ENCODE assay signal across 19 cellular contexts in the genomic region with DNA sequence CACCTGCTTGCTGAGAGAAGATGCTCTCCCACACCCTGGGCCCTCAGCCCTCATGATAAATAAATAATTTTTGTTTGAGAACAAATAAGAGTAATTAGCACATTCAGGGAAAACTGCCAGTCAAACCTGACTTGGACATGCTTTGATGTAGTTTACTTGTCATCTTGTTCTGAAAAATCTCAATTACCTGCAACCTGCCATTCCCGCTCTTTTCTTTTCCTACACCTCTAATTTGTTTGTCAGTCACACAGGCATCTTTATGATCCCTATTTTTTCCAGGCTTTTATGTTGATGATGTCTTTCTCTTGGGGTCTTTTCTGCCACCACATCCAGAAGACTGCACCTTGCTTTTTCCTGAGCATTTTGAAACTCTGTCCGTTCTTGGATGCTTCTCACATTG. TPM values are rescaled to one million over a fixed set of nuclear protein-coding genes. Genes with fewer than 3 reads are reported as not detected.
DNase-seq lines count a peak whose midpoint lies in the region; FAIRE-seq and TF ChIP-seq lines count a peak whose summit lies in the region.
"Had no signal": no experiment of that assay in that cellular context is flagged by ENCODE, and none has a peak within 500 bp of the region (broad histone marks: within the 10 kb centered on the region; RNA-seq: fewer than 3 reads in every experiment).

No MANE protein-coding gene starts in this region.

- dilution Hi-C loops in mammary epithelial cell (cut with HindIII; ENCODE audit: low sequenced_read_pairs): no loop called here

- H3K4me2 ChIP-seq in mammary epithelial cell (ENCODE audit: insufficient read depth, low read depth, low read length) (no peak overlapping the region), astrocyte (ENCODE audit: low read length) (no peak overlapping the region)

- POLR2A ChIA-PET in MCF 10A (lab: Yijun Ruan, JAX): interaction anchor here (39.3 kb wide), 1 partner anchor 28 kb away, joined by 1604 read pairs; the partner anchor contains the start of gene TGFBI

- no peak overlapping the region for H3K9ac ChIP-seq in mammary epithelial cell (ENCODE audit: insufficient read depth, low read length)
- peak overlapping the region; percentile 64 for H3K9ac ChIP-seq in astrocyte (ENCODE audit: low read length)

- DNase-seq in MCF 10A (ENCODE audit: unreplicated experiment): no peak
- no peak for DNase-seq in mammary epithelial cell
- DNase-seq in astrocyte (ENCODE audit: low read depth): no peak
- DNase-seq in epidermal melanocyte (ENCODE audit: insufficient read length, low spot score): no peak
- no peak for DNase-seq in hippocampal formation (lab: John Stamatoyannopoulos, UW)
- DNase-seq in medulla oblongata (ENCODE audit: extremely low spot score): no peak
- DNase-seq: H7, NCI-H1436, NCI-H2029, NCI-H345, NCI-H524 treated with DMSO at 0.1 percent for 48 hours had no signal

- H3K4me1 Mint-ChIP-seq in MCF 10A (ENCODE audit: insufficient read depth, unreplicated experiment) (peaks cover 36% of the 10 kb centered on the region), astrocyte (ENCODE audit: low read depth, unreplicated experiment) (peaks cover 50% of the 10 kb centered on the region), nephron (peaks cover 79% of the 10 kb centered on the region)

- H4K20me1 ChIP-seq in mammary epithelial cell (ENCODE audit: insufficient read depth, low read length) (no peaks in the 10 kb centered on the region), astrocyte (ENCODE audit: insufficient read depth, low read length) (no peaks in the 10 kb centered on the region)

- no peak for TF ChIP-seq CTCF in MCF 10A (IDR thresholded peaks at IDR 0.05; ENCODE audit: unreplicated experiment)
- TF ChIP-seq CTCF in mammary epithelial cell (conservative IDR thresholded peaks at IDR 0.05 in 1 of 2, IDR thresholded peaks at IDR 0.05 in 1 of 2; ENCODE audit: extremely low read depth in 1 of 2, insufficient read depth in 1 of 2, low read depth in 1 of 2, low read length in 2 of 2): no peak
- TF ChIP-seq CTCF in astrocyte (IDR thresholded peaks at IDR 0.05; ENCODE audit: insufficient read depth, low read depth, low read length): no peak
- no peak for TF ChIP-seq CTCF in nephron (IDR thresholded peaks at IDR 0.05; ENCODE audit: unreplicated experiment in 3 of 3)

- in situ Hi-C loops in mammary epithelial cell (cut with MboI; ENCODE audit: low sequenced_read_pairs in 2 of 2): no loop called here

- intact Hi-C loops in MCF 10A (cut with micrococcal nuclease): no loop called here
- intact Hi-C loops in mammary epithelial cell (cut with micrococcal nuclease): loop anchor here (5.0 kb wide), 1 partner anchor 48 kb away; the partner anchor contains the start of gene LECT2

- H3K36me3 ChIP-seq in mammary epithelial cell (ENCODE audit: insufficient read depth, low read length) (no peaks in the 10 kb centered on the region), astrocyte (ENCODE audit: insufficient read depth, low read length) (no peaks in the 10 kb centered on the region)

- H3K4me1 ChIP-seq in mammary epithelial cell (ENCODE audit: insufficient read depth, low read length) (peaks cover 14% of the 10 kb centered on the region), astrocyte (ENCODE audit: insufficient read depth, low read length) (peaks cover 47% of the 10 kb centered on the region)

- H3K79me2 ChIP-seq in mammary epithelial cell (ENCODE audit: insufficient read depth, low read length) (no peaks in the 10 kb centered on the region), astrocyte (ENCODE audit: insufficient read depth, low read length) (no peaks in the 10 kb centered on the region)

- H3K27me3 Mint-ChIP-seq in MCF 10A (ENCODE audit: insufficient read depth, unreplicated experiment) (no peaks in the 10 kb centered on the region), astrocyte (ENCODE audit: low read depth, unreplicated experiment) (no peaks in the 10 kb centered on the region), nephron (ENCODE audit: low read depth) (peaks cover 11% of the 10 kb centered on the region)

- H3K27ac Mint-ChIP-seq in MCF 10A (ENCODE audit: low read depth, unreplicated experiment): peak overlapping the region; percentile 7
- peak overlapping the region; percentile 93 for H3K27ac Mint-ChIP-seq in astrocyte (ENCODE audit: unreplicated experiment)
- H3K27ac Mint-ChIP-seq in nephron: peak overlapping the region; percentile 92 to 95 (median 94)

- H3K36me3 Mint-ChIP-seq in MCF 10A (ENCODE audit: insufficient read depth, unreplicated experiment) (peaks cover 6% of the 10 kb centered on the region), astrocyte (ENCODE audit: low read depth, unreplicated experiment) (no peaks in the 10 kb centered on the region), nephron (ENCODE audit: low read depth) (no peaks in the 10 kb centered on the region)

- no peaks in the 10 kb centered on the region for H3K27me3 ChIP-seq in mammary epithelial cell (ENCODE audit: insufficient read depth, low read length)
- H3K27me3 ChIP-seq in astrocyte (ENCODE audit: insufficient read depth, low read length): no peaks in the 10 kb centered on the region

- CTCF ChIA-PET in MCF 10A (lab: Yijun Ruan, JAX) (no interaction called here), mammary epithelial cell (lab: Charles Lee; ENCODE audit: low non-redundant PET) (no interaction called here)

- 100% methylated on average over 2 of the region's 2 CpGs for WGBS in mammary epithelial cell (ENCODE audit: low coverage, missing lambda C conversion rate)

- H3K9me3 Mint-ChIP-seq in MCF 10A (ENCODE audit: unreplicated experiment) (no peaks in the 10 kb centered on the region), astrocyte (ENCODE audit: unreplicated experiment) (no peaks in the 10 kb centered on the region), nephron (no peaks in the 10 kb centered on the region)

- BruUV-seq in MCF 10A (replicated peaks; lab: Mats Ljungman, UMichigan): no TSS peak
- BruUV-seq in mammary epithelial cell (replicated peaks; lab: Mats Ljungman, UMichigan): no TSS peak

- H2AFZ ChIP-seq in mammary epithelial cell (ENCODE audit: low read depth, low read length) (no peak overlapping the region), astrocyte (ENCODE audit: low read depth, low read length) (no peak overlapping the region)

- H3K4me3 ChIP-seq in mammary epithelial cell (replicated peaks in 1 of 3; ENCODE audit: insufficient read depth in 1 of 3, low read depth in 2 of 3, low read length in 3 of 3) (no peak overlapping the region), astrocyte (ENCODE audit: insufficient read depth, low read depth, low read length) (no peak overlapping the region)

- H3K27ac ChIP-seq in mammary epithelial cell (ENCODE audit: insufficient read depth, low read depth, low read length) (no peak overlapping the region), astrocyte (ENCODE audit: low read depth, low read length) (peak overlapping the region; percentile 97)
- H3K27ac ChIP-seq: HL-60 had no signal

- H3K9me3 ChIP-seq in mammary epithelial cell (replicated peaks; ENCODE audit: insufficient read depth, low read length) (no peaks in the 10 kb centered on the region), astrocyte (ENCODE audit: insufficient read depth, low read depth, low read length) (no peaks in the 10 kb centered on the region)

- FAIRE-seq in astrocyte (lab: Jason Lieb, UNC): no peak
- FAIRE-seq: D721Med, GM12892 had no signal

- no peak overlapping the region for H3K4me3 Mint-ChIP-seq in MCF 10A (ENCODE audit: unreplicated experiment)
- H3K4me3 Mint-ChIP-seq in astrocyte (ENCODE audit: unreplicated experiment): no peak overlapping the region
- no peak overlapping the region for H3K4me3 Mint-ChIP-seq in nephron

RNA-seq across cellular contexts. Expression of gene TGFBI, which starts 28.6 kb away (rescaled TPM):
- total RNA-seq in MCF 10A (2022) (623 and 892 TPM in 2 replicates), mammary epithelial cell (10 to 100 TPM; 56.0 to 77.3 TPM), astrocyte (1,145 and 1,862 TPM in 2 replicates)
- 264 TPM for polyA plus RNA-seq in mammary epithelial cell
- 390 TPM for polyA minus RNA-seq in mammary epithelial cell

RNA-seq across cellular contexts. Expression of gene LECT2, which starts 45.4 kb away (rescaled TPM):
- total RNA-seq in MCF 10A (2022): not detected in 2 replicates
- not detected for total RNA-seq in mammary epithelial cell
- polyA plus RNA-seq in mammary epithelial cell: not detected
- not detected for polyA minus RNA-seq in mammary epithelial cell
- total RNA-seq in astrocyte: not detected in 2 replicates
- total RNA-seq: A172, H7, HT1080, M059J, SK-MEL-5 had no signal

Comparison
In these comparisons a context has a peak if more than half of its experiments do, and no peak if none do; other contexts are left out.
1. H3K27ac Mint-ChIP-seq: peak in every context shown above with its lines; median percentile 94 in nephron; 93 in astrocyte; 7 in MCF 10A.